9 cellular contexts compared by ENCODE assay signal in genomic region chr1:75786901-75787455, GRCh38. TPM values are rescaled to one million over a fixed set of nuclear protein-coding genes. Genes with fewer than 3 reads are reported as not detected.
DNase-seq lines count a peak whose midpoint lies in the region; ATAC-seq, FAIRE-seq and TF ChIP-seq lines count a peak whose summit lies in the region.
"Had no signal": no experiment of that assay in that cellular context is flagged by ENCODE, and none has a peak within 500 bp of the region (broad histone marks: within the 10 kb centered on the region; RNA-seq: fewer than 3 reads in every experiment).

No MANE protein-coding gene starts in this region.

- peaks cover 56% of the 10 kb centered on the region for H3K79me2 ChIP-seq in keratinocyte (ENCODE audit: control insufficient read depth, insufficient read depth, low read length)

- dilution Hi-C loops in keratinocyte (cut with MboI; ENCODE audit: extremely low pct_ligation_motif_present, low sequenced_read_pairs) = no loop called here

- peak overlapping the region; percentile 92 for H3K4me2 ChIP-seq in keratinocyte (ENCODE audit: control insufficient read depth, extremely low read depth, insufficient read depth, low read depth, low read length)

- TF ChIP-seq CTCF in keratinocyte (optimal IDR thresholded peaks at IDR 0.05 in 1 of 3, IDR thresholded peaks at IDR 0.05 in 1 of 3, conservative IDR thresholded peaks at IDR 0.05 in 1 of 3; ENCODE audit: extremely low read depth in 1 of 3, insufficient read depth in 2 of 3, low read length in 3 of 3) = no peak

- FAIRE-seq in keratinocyte (lab: Jason Lieb, UNC) = no peak

- peak; percentile 9 for DNase-seq in activated CD4-positive, alpha-beta T cell treated with anti-CD3 and anti-CD28 coated beads for 48 hours
- no peak for DNase-seq in activated CD4-positive, alpha-beta T cell treated with anti-CD3 and anti-CD28 coated beads for 1 hour
- DNase-seq in activated naive CD4-positive, alpha-beta T cell treated with anti-CD3 and anti-CD28 coated beads, Interleukin-2, amount 50 U/mL, for 72 hours (ENCODE audit: low spot score in 2 of 2) = no peak
- DNase-seq in keratinocyte (ENCODE audit: low read depth, low spot score) (no peak), HUDEP-2 (lab: John Stamatoyannopoulos, UW; ENCODE audit: unreplicated experiment in 76 of 76) (no peak), Ammon's horn (ENCODE audit: low spot score) (no peak), dedifferentiated amniotic fluid mesenchymal stem cell (ENCODE audit: extremely low spot score) (no peak)

- H3K27ac Mint-ChIP-seq in activated naive CD4-positive, alpha-beta T cell treated with anti-CD3 and anti-CD28 coated beads, Interleukin-2, amount 50 U/mL, for 72 hours = peak overlapping the region; percentile 98 to 99

- H3K27me3 ChIP-seq in keratinocyte (ENCODE audit: control insufficient read depth, extremely low read depth, insufficient read depth, low read length) = no peaks in the 10 kb centered on the region
- no peaks in the 10 kb centered on the region for H3K27me3 ChIP-seq in subcutaneous abdominal adipose tissue (ENCODE audit: control insufficient read depth in 5 of 5, insufficient read depth in 4 of 5, low read length in 5 of 5)

- H3K9me3 ChIP-seq in keratinocyte (ENCODE audit: control insufficient read depth, low read depth, low read length) (no peaks in the 10 kb centered on the region), subcutaneous abdominal adipose tissue (ENCODE audit: control insufficient read depth in 5 of 5, low read length in 5 of 5) (no peaks in the 10 kb centered on the region)

- H3K27ac ChIP-seq in keratinocyte (ENCODE audit: control insufficient read depth, insufficient read depth, low read length) = peak overlapping the region; percentile 88
- peak overlapping the region; percentile 92 for H3K27ac ChIP-seq in subcutaneous abdominal adipose tissue (ENCODE audit: low read depth, low read length)

- peaks cover 0 to 3% of the 10 kb centered on the region in 2 donors for H3K9me3 Mint-ChIP-seq in activated naive CD4-positive, alpha-beta T cell treated with anti-CD3 and anti-CD28 coated beads, Interleukin-2, amount 50 U/mL, for 72 hours

- no peak for ATAC-seq in activated naive CD4-positive, alpha-beta T cell treated with anti-CD3 and anti-CD28 coated beads, Interleukin-2, amount 50 U/mL, for 72 hours

- no peaks in the 10 kb centered on the region for H3K9me1 ChIP-seq in keratinocyte (ENCODE audit: control insufficient read depth, extremely low read depth, insufficient read depth, low read length)

- H3K4me1 ChIP-seq in keratinocyte (ENCODE audit: control insufficient read depth, extremely low read depth, insufficient read depth, low read length) (peaks cover 20% of the 10 kb centered on the region), subcutaneous abdominal adipose tissue (ENCODE audit: control insufficient read depth in 5 of 5, insufficient read depth in 5 of 5, low read length in 5 of 5) (peaks cover 10 to 52% (median 44%) of the 10 kb centered on the region in 5 donors)

- H3K36me3 ChIP-seq in keratinocyte (ENCODE audit: control insufficient read depth in 2 of 2, extremely low read depth in 1 of 2, insufficient read depth in 2 of 2, low read length in 2 of 2) (peaks cover 9 to 32% of the 10 kb centered on the region in 2 experiments), subcutaneous abdominal adipose tissue (ENCODE audit: control insufficient read depth in 5 of 5, insufficient read depth in 5 of 5, low read length in 5 of 5) (peaks cover 19 to 28% (median 25%) of the 10 kb centered on the region in 5 donors)

- peak overlapping the region; percentile 90 for H3K9ac ChIP-seq in keratinocyte (ENCODE audit: control insufficient read depth, extremely low read depth, insufficient read depth, low read length)
- H3K9ac ChIP-seq in subcutaneous abdominal adipose tissue (ENCODE audit: low read length in 5 of 5) = peak overlapping the region; percentile 89 to 98 (median 96)

- peaks cover 59% of the 10 kb centered on the region in 2 donors for H3K36me3 Mint-ChIP-seq in activated naive CD4-positive, alpha-beta T cell treated with anti-CD3 and anti-CD28 coated beads, Interleukin-2, amount 50 U/mL, for 72 hours

- H4K20me1 ChIP-seq in keratinocyte (ENCODE audit: control insufficient read depth, extremely low read depth, insufficient read depth, low read length) = peaks cover 24% of the 10 kb centered on the region

- no peak overlapping the region for H2AFZ ChIP-seq in keratinocyte (ENCODE audit: control insufficient read depth, low read length)

- H3K4me3 ChIP-seq in keratinocyte (ENCODE audit: control insufficient read depth in 2 of 3, extremely low read depth in 1 of 3, insufficient read depth in 2 of 3, low read depth in 1 of 3, low read length in 3 of 3) = peak overlapping the region; percentile 65 to 83 (median 80)
- peak overlapping the region; percentile 75 to 100 (median 99) for H3K4me3 ChIP-seq in subcutaneous abdominal adipose tissue (ENCODE audit: low read depth in 1 of 5, low read length in 5 of 5)

RNA-seq across cellular contexts. Expression of gene RABGGTB, which starts 0.9 kb away (rescaled TPM):
- total RNA-seq in activated naive CD4-positive, alpha-beta T cell treated with anti-CD3 and anti-CD28 coated beads, Interleukin-2, amount 50 U/mL, for 72 hours = 100 to 1,000 TPM; 148 TPM
- polyA plus RNA-seq in keratinocyte = 72.1 to 243 TPM (median 119 TPM) in 3 replicates
- polyA plus RNA-seq in keratinocyte (2011; ENCODE audit: low read depth) = 131 TPM
- 62.9 and 89.2 TPM in 2 replicates for polyA plus RNA-seq in keratinocyte (2011; cell fraction: cytosol; rRNA removed)
- 163 and 288 TPM in 2 replicates for polyA plus RNA-seq in keratinocyte (2011; cell fraction: nucleus; rRNA removed)
- 76.7 and 111 TPM in 2 replicates for polyA plus RNA-seq in keratinocyte (2012; ENCODE audit: low replicate concordance)
- 28.3 to 216 TPM (median 59.3 TPM) in 3 replicates for polyA minus RNA-seq in keratinocyte
- 21.3 TPM for polyA minus RNA-seq in keratinocyte (2011; cell fraction: cytosol; rRNA and poly(A)+ RNA removed)
- polyA minus RNA-seq in keratinocyte (2011; cell fraction: nucleus; rRNA and poly(A)+ RNA removed) = 118 and 192 TPM in 2 replicates

RNA-seq across cellular contexts. Expression of gene MSH4, which starts 9.7 kb away (rescaled TPM):
- total RNA-seq in activated naive CD4-positive, alpha-beta T cell treated with anti-CD3 and anti-CD28 coated beads, Interleukin-2, amount 50 U/mL, for 72 hours = under 1 TPM; 0.25 to 0.37 TPM
- 0.05 to 0.13 TPM (median 0.10 TPM) in 3 replicates for polyA plus RNA-seq in keratinocyte
- polyA plus RNA-seq in keratinocyte (2011; ENCODE audit: low read depth) = 0.34 TPM
- polyA plus RNA-seq in keratinocyte (2011; cell fraction: cytosol; rRNA removed) = 0.02 TPM in 1 of 2 replicates, not detected in the other
- polyA plus RNA-seq in keratinocyte (2011; cell fraction: nucleus; rRNA removed) = 0.20 and 0.39 TPM in 2 replicates
- polyA plus RNA-seq in keratinocyte (2012; ENCODE audit: low replicate concordance) = 0.18 TPM in 1 of 2 replicates, not detected in the other
- 0.06 to 0.13 TPM (median 0.07 TPM) in 3 replicates for polyA minus RNA-seq in keratinocyte
- polyA minus RNA-seq in keratinocyte (2011; cell fraction: cytosol; rRNA and poly(A)+ RNA removed) = not detected
- not detected in 2 replicates for polyA minus RNA-seq in keratinocyte (2011; cell fraction: nucleus; rRNA and poly(A)+ RNA removed)
- total RNA-seq: HT1080 had no signal
